ENCODE assay signal across 8 cellular contexts in genomic region chr1:40476924-40477679, GRCh38. TPM values are rescaled to one million over a fixed set of nuclear protein-coding genes. Genes with fewer than 3 reads are reported as not detected.
A peak's percentile ranks its signal among the peaks of the same experiment; 100 is the strongest.
DNase-seq lines count a peak whose midpoint lies in the region; ATAC-seq, FAIRE-seq and TF ChIP-seq lines count a peak whose summit lies in the region.

Gene ZFP69 (plus strand): TSS chr1:40477290. CDS start chr1:40479362, 2,072 bp downstream.

- H3K4me3 Mint-ChIP-seq in activated CD8-positive, alpha-beta memory T cell treated with anti-CD3 and anti-CD28 coated beads, Interleukin-2, amount 10 ng/mL, durations not matched to agents 7 days and 5 days = peak within 1 kb of the TSS; percentile 74
- peak within 1 kb of the TSS; percentile 73 for H3K4me3 Mint-ChIP-seq in endodermal cell

- H3K4me3 ChIP-seq in endodermal cell (ENCODE audit: low read length) = peak within 1 kb of the TSS; percentile 91
- H3K4me3 ChIP-seq in mononuclear cell (ENCODE audit: low read length) = peak within 1 kb of the TSS; percentile 78

- H3K9ac ChIP-seq in endodermal cell (ENCODE audit: extremely low read depth, low read length, poor library complexity, severe bottlenecking) = peak within 1 kb of the TSS; percentile 36

- peaks cover 39% of the 10 kb centered on the region for H3K36me3 Mint-ChIP-seq in activated CD8-positive, alpha-beta memory T cell treated with anti-CD3 and anti-CD28 coated beads, Interleukin-2, amount 10 ng/mL, durations not matched to agents 7 days and 5 days
- H3K36me3 Mint-ChIP-seq in endodermal cell (ENCODE audit: low read depth) = peaks cover 19% of the 10 kb centered on the region

- CTCF ChIA-PET in activated CD8-positive, alpha-beta memory T cell treated with anti-CD3 and anti-CD28 coated beads, Interleukin-2, amount 10 ng/mL, durations not matched to agents 7 days and 5 days (lab: Charles Lee) = interaction anchor here (1.5 kb wide), 1 partner anchor 27 kb away, joined by 5 read pairs; the partner anchor contains the start of gene ZFP69B

- H3K27ac Mint-ChIP-seq in activated CD8-positive, alpha-beta memory T cell treated with anti-CD3 and anti-CD28 coated beads, Interleukin-2, amount 10 ng/mL, durations not matched to agents 7 days and 5 days = peak within 1 kb of the TSS; percentile 72
- no peak within 1 kb of the TSS for H3K27ac Mint-ChIP-seq in endodermal cell

- peak within 1 kb of the TSS; percentile 40 for H3K27ac ChIP-seq in endodermal cell (ENCODE audit: low read depth, low read length)

- WGBS in endodermal cell (ENCODE audit: insufficient coverage in 1 of 2, insufficient read length in 1 of 2), 2 experiments = 1 to 2% methylated on average over 23 to 65 of the region's 65 CpGs

- peak; percentile 69 for FAIRE-seq in GM18507 (lab: Jason Lieb, UNC)

- H3K4me1 ChIP-seq in endodermal cell (ENCODE audit: control insufficient read depth, insufficient read depth, low read length) = no peaks in the 10 kb centered on the region
- peaks cover 13% of the 10 kb centered on the region for H3K4me1 ChIP-seq in mononuclear cell (ENCODE audit: insufficient read depth, low read length)

- peaks cover 15% of the 10 kb centered on the region for H3K36me3 ChIP-seq in endodermal cell (ENCODE audit: control insufficient read depth, insufficient read depth, low read length)

- peaks cover 11% of the 10 kb centered on the region for H3K4me1 Mint-ChIP-seq in activated CD8-positive, alpha-beta memory T cell treated with anti-CD3 and anti-CD28 coated beads, Interleukin-2, amount 10 ng/mL, durations not matched to agents 7 days and 5 days
- H3K4me1 Mint-ChIP-seq in endodermal cell = peaks cover 7% of the 10 kb centered on the region

- H3K9me3 Mint-ChIP-seq in activated CD8-positive, alpha-beta memory T cell treated with anti-CD3 and anti-CD28 coated beads, Interleukin-2, amount 10 ng/mL, durations not matched to agents 7 days and 5 days (ENCODE audit: low read depth) = peaks cover 30% of the 10 kb centered on the region
- peaks cover 26% of the 10 kb centered on the region for H3K9me3 Mint-ChIP-seq in endodermal cell

- H3K27me3 Mint-ChIP-seq in activated CD8-positive, alpha-beta memory T cell treated with anti-CD3 and anti-CD28 coated beads, Interleukin-2, amount 10 ng/mL, durations not matched to agents 7 days and 5 days = no peaks in the 10 kb centered on the region
- peaks cover 2% of the 10 kb centered on the region for H3K27me3 Mint-ChIP-seq in endodermal cell (ENCODE audit: insufficient read depth)

- H3K27me3 ChIP-seq in endodermal cell (ENCODE audit: control insufficient read depth, insufficient read depth, low read length, poor library complexity, severe bottlenecking) (no peaks in the 10 kb centered on the region), mononuclear cell (ENCODE audit: insufficient read depth, low read length) (no peaks in the 10 kb centered on the region)

- DNase-seq in GM18507 (ENCODE audit: extremely low spot score, insufficient read length, low read depth) = peak; percentile 67
- DNase-seq in NCI-H748 treated with DMSO at 0.1 percent for 48 hours (lab: John Stamatoyannopoulos, UW) = peak; percentile 96
- DNase-seq in activated CD8-positive, alpha-beta memory T cell treated with anti-CD3 and anti-CD28 coated beads, Interleukin-2, amount 10 ng/mL, durations not matched to agents 7 days and 5 days = peak; percentile 81
- peak; percentile 85 for DNase-seq in endodermal cell
- DNase-seq in stimulated activated CD8-positive, alpha-beta memory T cell treated with anti-CD3 and anti-CD28 coated beads, Interleukin-2, amount 100 ng/mL, for 1 hour (ENCODE audit: low read depth in 2 of 2) = peak; percentile 38 to 48
- DNase-seq in cerebellar nuclear complex (lab: John Stamatoyannopoulos, UW) = no peak

- TF ChIP-seq CTCF in endodermal cell (conservative IDR thresholded peaks at IDR 0.05) = no peak

- peaks cover 31% of the 10 kb centered on the region for H3K9me3 ChIP-seq in endodermal cell (ENCODE audit: control insufficient read depth, low read length)
- H3K9me3 ChIP-seq in mononuclear cell (ENCODE audit: low read depth, low read length) = peaks cover 27% of the 10 kb centered on the region

- peak; percentile 59 for ATAC-seq in HG03097 (IDR thresholded peaks at IDR 0.05; ENCODE audit: low FRiP score, unreplicated experiment)
- peak; percentile 92 for ATAC-seq in activated CD8-positive, alpha-beta memory T cell treated with anti-CD3 and anti-CD28 coated beads, Interleukin-2, amount 10 ng/mL, durations not matched to agents 7 days and 5 days

RNA-seq across cellular contexts. Expression of gene ZFP69, which starts in this region (rescaled TPM):
- 1 to 10 TPM; 1.4 TPM for total RNA-seq in activated CD8-positive, alpha-beta memory T cell treated with anti-CD3 and anti-CD28 coated beads, Interleukin-2, amount 10 ng/mL, durations not matched to agents 7 days and 5 days
- 1 to 10 TPM; 4.9 to 6.0 TPM for total RNA-seq in endodermal cell
- polyA plus RNA-seq in endodermal cell (2013, experiment 1 of 2) = 5.8 TPM
- polyA plus RNA-seq in endodermal cell (2013, experiment 2 of 2) = 6.2 TPM
- 1.0 TPM for total RNA-seq in mononuclear cell

Comparison
In these comparisons a context has a peak if more than half of its experiments do, and no peak if none do; other contexts are left out.
1. DNase-seq: peak in GM18507 (single experiment), NCI-H748 treated with DMSO at 0.1 percent for 48 hours (single experiment), activated CD8-positive, alpha-beta memory T cell treated with anti-CD3 and anti-CD28 coated beads, Interleukin-2, amount 10 ng/mL, durations not matched to agents 7 days and 5 days (single experiment), endodermal cell (single experiment) and stimulated activated CD8-positive, alpha-beta memory T cell treated with anti-CD3 and anti-CD28 coated beads, Interleukin-2, amount 100 ng/mL, for 1 hour (2 of 2); none in cerebellar nuclear complex (0 of 2).